Comparison of ENCODE assay signal across 1 cellular context in the genomic region with DNA sequence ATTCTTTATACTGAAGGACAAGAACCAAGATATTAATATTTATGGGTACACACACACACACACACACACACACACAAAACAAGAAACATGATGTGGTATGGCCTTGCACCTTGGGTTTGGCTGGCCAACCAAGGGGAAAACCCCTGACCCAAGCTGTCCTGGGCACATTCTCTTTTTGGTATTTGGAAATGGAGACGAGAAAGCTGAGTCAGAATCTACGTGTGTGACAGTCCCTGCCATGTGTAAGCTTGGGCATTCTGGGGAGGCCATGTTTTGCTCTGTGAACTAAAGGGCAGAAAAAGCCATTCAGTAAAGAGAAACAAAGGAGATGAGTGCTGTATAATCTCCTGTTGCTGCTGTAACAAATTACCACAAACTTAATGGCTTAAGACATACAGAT.
TF ChIP-seq lines count a peak whose summit lies in the region.

No MANE protein-coding gene starts in this region.

TF ChIP-seq in GM12878, 131 proteins besides CTCF, POLR2A, EP300 and RAD21:
- TF ChIP-seq, protein P1, sequence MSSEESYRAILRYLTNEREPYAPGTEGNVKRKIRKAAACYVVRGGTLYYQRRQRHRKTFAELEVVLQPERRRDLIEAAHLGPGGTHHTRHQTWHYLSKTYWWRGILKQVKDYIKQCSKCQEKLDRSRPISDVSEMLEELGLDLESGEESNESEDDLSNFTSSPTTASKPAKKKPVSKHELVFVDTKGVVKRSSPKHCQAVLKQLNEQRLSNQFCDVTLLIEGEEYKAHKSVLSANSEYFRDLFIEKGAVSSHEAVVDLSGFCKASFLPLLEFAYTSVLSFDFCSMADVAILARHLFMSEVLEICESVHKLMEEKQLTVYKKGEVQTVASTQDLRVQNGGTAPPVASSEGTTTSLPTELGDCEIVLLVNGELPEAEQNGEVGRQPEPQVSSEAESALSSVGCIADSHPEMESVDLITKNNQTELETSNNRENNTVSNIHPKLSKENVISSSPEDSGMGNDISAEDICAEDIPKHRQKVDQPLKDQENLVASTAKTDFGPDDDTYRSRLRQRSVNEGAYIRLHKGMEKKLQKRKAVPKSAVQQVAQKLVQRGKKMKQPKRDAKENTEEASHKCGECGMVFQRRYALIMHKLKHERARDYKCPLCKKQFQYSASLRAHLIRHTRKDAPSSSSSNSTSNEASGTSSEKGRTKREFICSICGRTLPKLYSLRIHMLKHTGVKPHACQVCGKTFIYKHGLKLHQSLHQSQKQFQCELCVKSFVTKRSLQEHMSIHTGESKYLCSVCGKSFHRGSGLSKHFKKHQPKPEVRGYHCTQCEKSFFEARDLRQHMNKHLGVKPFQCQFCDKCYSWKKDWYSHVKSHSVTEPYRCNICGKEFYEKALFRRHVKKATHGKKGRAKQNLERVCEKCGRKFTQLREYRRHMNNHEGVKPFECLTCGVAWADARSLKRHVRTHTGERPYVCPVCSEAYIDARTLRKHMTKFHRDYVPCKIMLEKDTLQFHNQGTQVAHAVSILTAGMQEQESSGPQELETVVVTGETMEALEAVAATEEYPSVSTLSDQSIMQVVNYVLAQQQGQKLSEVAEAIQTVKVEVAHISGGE (CRISPR knock-in tag; IDR thresholded peaks at IDR 0.05), result no peak
- TF ChIP-seq STAT1 (conservative IDR thresholded peaks at IDR 0.05), result no peak
- no peak for TF ChIP-seq IKZF2 (IDR thresholded peaks at IDR 0.05)
- TF ChIP-seq, protein P2, sequence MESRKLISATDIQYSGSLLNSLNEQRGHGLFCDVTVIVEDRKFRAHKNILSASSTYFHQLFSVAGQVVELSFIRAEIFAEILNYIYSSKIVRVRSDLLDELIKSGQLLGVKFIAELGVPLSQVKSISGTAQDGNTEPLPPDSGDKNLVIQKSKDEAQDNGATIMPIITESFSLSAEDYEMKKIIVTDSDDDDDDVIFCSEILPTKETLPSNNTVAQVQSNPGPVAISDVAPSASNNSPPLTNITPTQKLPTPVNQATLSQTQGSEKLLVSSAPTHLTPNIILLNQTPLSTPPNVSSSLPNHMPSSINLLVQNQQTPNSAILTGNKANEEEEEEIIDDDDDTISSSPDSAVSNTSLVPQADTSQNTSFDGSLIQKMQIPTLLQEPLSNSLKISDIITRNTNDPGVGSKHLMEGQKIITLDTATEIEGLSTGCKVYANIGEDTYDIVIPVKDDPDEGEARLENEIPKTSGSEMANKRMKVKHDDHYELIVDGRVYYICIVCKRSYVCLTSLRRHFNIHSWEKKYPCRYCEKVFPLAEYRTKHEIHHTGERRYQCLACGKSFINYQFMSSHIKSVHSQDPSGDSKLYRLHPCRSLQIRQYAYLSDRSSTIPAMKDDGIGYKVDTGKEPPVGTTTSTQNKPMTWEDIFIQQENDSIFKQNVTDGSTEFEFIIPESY (IDR thresholded peaks at IDR 0.05), result no peak
- TF ChIP-seq LARP7 (IDR thresholded peaks at IDR 0.05), result no peak
- no peak for TF ChIP-seq NR2C2 (IDR thresholded peaks at IDR 0.05; ENCODE audit: borderline replicate concordance, control insufficient read depth, insufficient read length, low read depth)
- no peak for TF ChIP-seq ZNF24 (IDR thresholded peaks at IDR 0.05)
- TF ChIP-seq CEBPB (IDR thresholded peaks at IDR 0.05; ENCODE audit: borderline replicate concordance in 1 of 2, low read depth in 2 of 2, low read length in 2 of 2), result no peak
- TF ChIP-seq BMI1 (IDR thresholded peaks at IDR 0.05; ENCODE audit: borderline replicate concordance), result no peak
- TF ChIP-seq CHD1 (IDR thresholded peaks at IDR 0.05; ENCODE audit: low read depth, low read length), result no peak
- no peak for TF ChIP-seq EED (IDR thresholded peaks at IDR 0.05; ENCODE audit: low read depth)
- TF ChIP-seq CBX5 (IDR thresholded peaks at IDR 0.05; ENCODE audit: low read depth), result no peak
- no peak for TF ChIP-seq RBBP5 (conservative IDR thresholded peaks at IDR 0.05)
- TF ChIP-seq PAX8 (IDR thresholded peaks at IDR 0.05), result no peak
- TF ChIP-seq SMC3 (IDR thresholded peaks at IDR 0.05; ENCODE audit: borderline replicate concordance, low read length), result no peak
- TF ChIP-seq NRF1 (conservative IDR thresholded peaks at IDR 0.05; ENCODE audit: low read depth, low read length), result no peak
- TF ChIP-seq SIX5 (IDR thresholded peaks at IDR 0.05; ENCODE audit: low read depth, low read length, severe bottlenecking), result no peak
